9 cellular contexts compared by ENCODE assay signal in genomic region chr3:72998489-72998888, GRCh38. TPM values are rescaled to one million over a fixed set of nuclear protein-coding genes. Genes with fewer than 3 reads are reported as not detected.
DNase-seq lines count a peak whose midpoint lies in the region; ATAC-seq, FAIRE-seq and TF ChIP-seq lines count a peak whose summit lies in the region.
"Had no signal": no experiment of that assay in that cellular context is flagged by ENCODE, and none has a peak within 500 bp of the region (broad histone marks: within the 10 kb centered on the region; RNA-seq: fewer than 3 reads in every experiment).

No MANE protein-coding gene starts in this region.

- no peak overlapping the region for H3K4ac ChIP-seq in neuronal stem cell (ENCODE audit: low read length)

- no peaks in the 10 kb centered on the region for H3K9me3 ChIP-seq in CD8-positive, alpha-beta T cell (ENCODE audit: low read length)
- no peaks in the 10 kb centered on the region for H3K9me3 ChIP-seq in OCI-LY3 (ENCODE audit: insufficient read depth, low read length)
- no peaks in the 10 kb centered on the region for H3K9me3 ChIP-seq in endodermal cell (ENCODE audit: control insufficient read depth, low read length)
- H3K9me3 ChIP-seq in neuronal stem cell (replicated peaks in 1 of 2; ENCODE audit: control insufficient read depth in 2 of 2, insufficient read depth in 1 of 2, low read depth in 1 of 2, low read length in 2 of 2): no peaks in the 10 kb centered on the region

- POLR2A ChIA-PET in CD8-positive, alpha-beta T cell (lab: Charles Lee): interaction anchor here (1.2 kb wide), 1 partner anchor 150 kb away, joined by 3 read pairs; the partner anchor contains the start of gene SHQ1

- peaks cover 49% of the 10 kb centered on the region for H3K4me1 ChIP-seq in CD8-positive, alpha-beta T cell (ENCODE audit: insufficient read depth, low read length)
- peaks cover 24% of the 10 kb centered on the region for H3K4me1 ChIP-seq in OCI-LY3 (ENCODE audit: low read length)
- no peaks in the 10 kb centered on the region for H3K4me1 ChIP-seq in endodermal cell (ENCODE audit: control insufficient read depth, insufficient read depth, low read length)
- H3K4me1 ChIP-seq in neuronal stem cell (ENCODE audit: control insufficient read depth in 2 of 2, insufficient read depth in 1 of 2, low read depth in 1 of 2, low read length in 2 of 2): peaks cover 5 to 10% of the 10 kb centered on the region in 2 donors

- intact Hi-C loops in CD8-positive, alpha-beta T cell (cut with DNase I, micrococcal nuclease): loop anchor here (2.0 to 10.0 kb wide), 4 partner anchors 56 to 1416 kb away; partner anchors contain the start of genes EIF4E3 (in 1 of the 2) and FOXP1 (in 1 of the 2)

- no peak overlapping the region for H3K14ac ChIP-seq in neuronal stem cell (ENCODE audit: low read length)

- no peak overlapping the region for H3K23ac ChIP-seq in neuronal stem cell (ENCODE audit: low read depth, low read length, poor library complexity)

- H3K27me3 ChIP-seq in CD8-positive, alpha-beta T cell (ENCODE audit: insufficient read depth, low read length): no peaks in the 10 kb centered on the region
- no peaks in the 10 kb centered on the region for H3K27me3 ChIP-seq in OCI-LY3 (ENCODE audit: low read depth, low read length)
- no peaks in the 10 kb centered on the region for H3K27me3 ChIP-seq in endodermal cell (ENCODE audit: control insufficient read depth, insufficient read depth, low read length, poor library complexity, severe bottlenecking)
- no peaks in the 10 kb centered on the region for H3K27me3 ChIP-seq in neuronal stem cell (ENCODE audit: control insufficient read depth in 3 of 3, insufficient read depth in 3 of 3, low read depth in 1 of 3, low read length in 3 of 3)

- H3K4me2 ChIP-seq in OCI-LY3 (ENCODE audit: low read length) (peak overlapping the region; percentile 58), neuronal stem cell (ENCODE audit: insufficient read depth, low read length, poor library complexity, severe bottlenecking) (peak overlapping the region; percentile 58)

- H2AFZ ChIP-seq in OCI-LY3 (ENCODE audit: low read depth, low read length) (no peak overlapping the region), neuronal stem cell (ENCODE audit: low read length) (no peak overlapping the region)

- no peak for DNase-seq in CD8-positive, alpha-beta T cell
- DNase-seq in endodermal cell: no peak
- no peak for DNase-seq in neuronal stem cell (ENCODE audit: low spot score)
- no peak for DNase-seq in SK-N-DZ (ENCODE audit: low spot score)
- no peak for DNase-seq in SKM-1 (lab: John Stamatoyannopoulos, UW; ENCODE audit: unreplicated experiment)
- no peak for DNase-seq in urothelium cell line (ENCODE audit: low spot score)
- DNase-seq: NCI-H510A had no signal

- FAIRE-seq in urothelium cell line (lab: Jason Lieb, UNC): no peak

- no peak overlapping the region for H2BK15ac ChIP-seq in neuronal stem cell (ENCODE audit: low read length)

- H3K79me1 ChIP-seq in neuronal stem cell (ENCODE audit: low read depth, low read length): no peaks in the 10 kb centered on the region

- no peaks in the 10 kb centered on the region for H3K9me3 Mint-ChIP-seq in CD8-positive, alpha-beta T cell
- H3K9me3 Mint-ChIP-seq in endodermal cell: no peaks in the 10 kb centered on the region

- no peak overlapping the region for H2BK5ac ChIP-seq in neuronal stem cell (ENCODE audit: low read length)

- H3K27ac Mint-ChIP-seq in CD8-positive, alpha-beta T cell: peak overlapping the region; percentile 19
- peak overlapping the region; percentile 79 for H3K27ac Mint-ChIP-seq in endodermal cell

- no peak overlapping the region for H4K8ac ChIP-seq in neuronal stem cell (ENCODE audit: low read depth, low read length)

- peak overlapping the region; percentile 70 for H3K9ac ChIP-seq in OCI-LY3 (ENCODE audit: low read length)
- peak overlapping the region; percentile 99 for H3K9ac ChIP-seq in endodermal cell (ENCODE audit: extremely low read depth, low read length, poor library complexity, severe bottlenecking)
- H3K9ac ChIP-seq in neuronal stem cell (ENCODE audit: low read depth, low read length, poor library complexity): no peak overlapping the region

- H3K4me3 ChIP-seq in CD8-positive, alpha-beta T cell (ENCODE audit: low read depth, low read length): peak overlapping the region; percentile 28
- peak overlapping the region; percentile 79 for H3K4me3 ChIP-seq in OCI-LY3 (ENCODE audit: low read length)
- peak overlapping the region; percentile 100 for H3K4me3 ChIP-seq in endodermal cell (ENCODE audit: low read length)
- H3K4me3 ChIP-seq in neuronal stem cell (ENCODE audit: low read length in 2 of 2): peak overlapping the region; percentile 47 to 58

- WGBS in endodermal cell (ENCODE audit: insufficient coverage in 1 of 2, insufficient read length in 1 of 2), 2 experiments: 20 to 49% methylated on average over 2 to 4 of the region's 4 CpGs
- WGBS in neuronal stem cell (ENCODE audit: extremely low coverage in 2 of 2, insufficient read length in 2 of 2, insufficient replicate concordance in 1 of 2), 2 donors: no CpG with 5 or more reads among the region's 4 CpGs

- H2BK12ac ChIP-seq in neuronal stem cell (ENCODE audit: low read length): no peak overlapping the region

- CTCF ChIA-PET in CD8-positive, alpha-beta T cell (lab: Charles Lee): interaction anchor here (0.7 kb wide), 1 partner anchor 10 kb away, joined by 3 read pairs; no protein-coding TSS in a partner anchor

- peaks cover 49% of the 10 kb centered on the region for H3K36me3 Mint-ChIP-seq in CD8-positive, alpha-beta T cell
- H3K36me3 Mint-ChIP-seq in endodermal cell (ENCODE audit: low read depth): peaks cover 47% of the 10 kb centered on the region

- no peak for ATAC-seq in CD8-positive, alpha-beta T cell
- no peak for ATAC-seq in HG03097 (IDR thresholded peaks at IDR 0.05; ENCODE audit: low FRiP score, unreplicated experiment)

- H3K18ac ChIP-seq in neuronal stem cell (ENCODE audit: low read length): no peak overlapping the region

- H4K91ac ChIP-seq in neuronal stem cell (ENCODE audit: low read depth, low read length, poor library complexity): no peak overlapping the region

- H3K27me3 Mint-ChIP-seq in CD8-positive, alpha-beta T cell (ENCODE audit: low read depth): no peaks in the 10 kb centered on the region
- H3K27me3 Mint-ChIP-seq in endodermal cell (ENCODE audit: insufficient read depth): no peaks in the 10 kb centered on the region

- H2BK120ac ChIP-seq in neuronal stem cell (ENCODE audit: low read depth, low read length): no peak overlapping the region

- H3K4me3 Mint-ChIP-seq in CD8-positive, alpha-beta T cell: peak overlapping the region; percentile 72
- H3K4me3 Mint-ChIP-seq in endodermal cell: peak overlapping the region; percentile 86

- no peak overlapping the region for H2AK5ac ChIP-seq in neuronal stem cell (ENCODE audit: low read depth, low read length)

- no peak for TF ChIP-seq CTCF in CD8-positive, alpha-beta T cell (IDR thresholded peaks at IDR 0.05)
- TF ChIP-seq CTCF in OCI-LY3 (IDR thresholded peaks at IDR 0.05; ENCODE audit: low read depth, low read length) (no peak), endodermal cell (conservative IDR thresholded peaks at IDR 0.05) (no peak)

- no peak overlapping the region for H3K27ac ChIP-seq in CD8-positive, alpha-beta T cell (ENCODE audit: low read depth, low read length)
- H3K27ac ChIP-seq in OCI-LY3 (ENCODE audit: low read length) (no peak overlapping the region), endodermal cell (ENCODE audit: low read depth, low read length) (no peak overlapping the region), neuronal stem cell (replicated peaks; ENCODE audit: low read length) (no peak overlapping the region)

- peaks cover 58% of the 10 kb centered on the region for H3K4me1 Mint-ChIP-seq in CD8-positive, alpha-beta T cell (ENCODE audit: low read depth)
- H3K4me1 Mint-ChIP-seq in endodermal cell: peaks cover 28% of the 10 kb centered on the region

- peaks cover 66% of the 10 kb centered on the region for H3K79me2 ChIP-seq in OCI-LY3 (ENCODE audit: low read length)

- H4K20me1 ChIP-seq in OCI-LY3 (ENCODE audit: insufficient read depth, low read length): peaks cover 60% of the 10 kb centered on the region

- H3K36me3 ChIP-seq in CD8-positive, alpha-beta T cell (ENCODE audit: insufficient read depth, low read length): peaks cover 7% of the 10 kb centered on the region
- H3K36me3 ChIP-seq in OCI-LY3 (replicated peaks; ENCODE audit: low read depth, low read length): peaks cover 38% of the 10 kb centered on the region
- peaks cover 55% of the 10 kb centered on the region for H3K36me3 ChIP-seq in endodermal cell (ENCODE audit: control insufficient read depth, insufficient read depth, low read length)
- peaks cover 4 to 54% of the 10 kb centered on the region in 2 donors for H3K36me3 ChIP-seq in neuronal stem cell (replicated peaks in 1 of 2; ENCODE audit: control insufficient read depth in 2 of 2, insufficient read depth in 2 of 2, low read length in 2 of 2)

RNA-seq across cellular contexts. Expression of gene PPP4R2, which starts 1.9 kb away (rescaled TPM):
- 10 to 100 TPM; 77.7 to 80.4 TPM for total RNA-seq in CD8-positive, alpha-beta T cell
- total RNA-seq in endodermal cell: 100 to 1,000 TPM; 133 to 157 TPM
- 76.2 TPM for polyA plus RNA-seq in endodermal cell (2013, experiment 1 of 2)
- polyA plus RNA-seq in endodermal cell (2013, experiment 2 of 2): 85.4 TPM
- polyA plus RNA-seq in neuronal stem cell (2013, experiment 1 of 2): 45.4 TPM
- 46.2 TPM for polyA plus RNA-seq in neuronal stem cell (2013, experiment 2 of 2)
- 30.0 and 30.1 TPM in 2 replicates for polyA plus RNA-seq in SK-N-DZ (2014; cell fraction: cytosol; rRNA removed)
- 23.4 TPM in 2 replicates for polyA plus RNA-seq in SK-N-DZ (2014; cell fraction: nucleus; rRNA removed)

Comparison
In these comparisons a context has a peak if more than half of its experiments do, and no peak if none do; other contexts are left out.
1. H3K4me3 ChIP-seq: peak in every context shown above with its lines; median percentile 100 in endodermal cell; 79 in OCI-LY3; 52 in neuronal stem cell; 28 in CD8-positive, alpha-beta T cell.